In the genomic region with DNA sequence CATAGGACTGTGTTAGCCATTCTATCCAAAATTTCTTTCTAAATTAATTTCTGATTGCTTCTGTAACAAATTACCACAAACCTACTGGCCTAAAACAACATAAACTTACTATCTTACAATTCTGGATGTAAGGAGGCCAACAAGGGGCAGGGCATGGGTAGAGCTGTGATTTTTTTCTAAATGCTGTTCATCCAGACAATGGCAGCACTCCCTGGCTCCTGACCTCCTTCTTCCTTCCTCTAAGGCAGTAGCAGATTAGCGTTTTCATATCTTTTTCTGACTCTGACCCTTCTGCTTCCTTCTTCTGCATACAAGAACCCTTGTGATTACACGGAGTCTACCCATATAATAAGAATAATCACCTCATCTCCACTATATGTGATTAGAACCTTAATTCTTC, we compare ENCODE assay signal across 33 cellular contexts.
"Had no signal": no experiment of that assay in that cellular context is flagged by ENCODE, and none has a peak within 500 bp of the region (broad histone marks: within the 10 kb centered on the region; RNA-seq: fewer than 3 reads in every experiment).

No MANE protein-coding gene starts in this region.

- H3K36me3 ChIP-seq: adrenal gland, brain microvascular endothelial cell, breast epithelium had no signal

- H3K27ac ChIP-seq: adrenal gland, body of pancreas, brain microvascular endothelial cell, breast epithelium, VCaP had no signal

- FAIRE-seq: astrocyte had no signal

- H3K27me3 ChIP-seq: adrenal gland, body of pancreas, brain microvascular endothelial cell, breast epithelium had no signal

- ATAC-seq: activated CD8-positive, alpha-beta T cell treated with anti-CD3 and anti-CD28 coated beads for 36 hours; activated naive CD4-positive, alpha-beta T cell treated with anti-CD3 and anti-CD28 coated beads, Interleukin-2, amount 50 U/mL, for 72 hours; activated T-cell treated with anti-CD3 and anti-CD28 coated beads, Interleukin-2, amount 50 U/mL, for 4 hours; activated T-cell treated with anti-CD3 and anti-CD28 coated beads, Interleukin-2, amount 50 U/mL, for 72 hours; activated T-helper 17 cell treated with anti-CD3 and anti-CD28 coated beads, Interleukin-2, amount 50 U/mL, for 72 hours; body of pancreas had no signal

- H3K4me1 ChIP-seq: adrenal gland, body of pancreas, breast epithelium had no signal

- H3K4me3 ChIP-seq: adrenal gland, body of pancreas, breast epithelium had no signal

- H3K9me3 ChIP-seq: adrenal gland, body of pancreas, breast epithelium had no signal

- DNase-seq: activated B cell treated with CpG ODN at 0.5 μM for 24 hours; activated CD4-positive, alpha-beta memory T cell treated with anti-CD3 and anti-CD28 coated beads for 36 hours; activated CD4-positive, alpha-beta T cell treated with anti-CD3 and anti-CD28 coated beads for 4 hours; activated CD4-positive, alpha-beta T cell treated with anti-CD3 and anti-CD28 coated beads, Interleukin-2, amount 10 ng/mL, durations not matched to agents 24 days and 14 days; activated CD4-positive, alpha-beta T cell treated with anti-CD3 and anti-CD28 coated beads, Interleukin-2, amount 50 U/mL, for 1 hour; activated CD4-positive, alpha-beta T cell treated with anti-CD3 and anti-CD28 coated beads, Interleukin-2, amount 50 U/mL, for 4 hours; activated CD4-positive, CD25-positive, alpha-beta regulatory T cell treated with anti-CD3 and anti-CD28 coated beads, Interleukin-2, amount 50 U/mL, for 72 hours; activated CD8-positive, alpha-beta memory T cell treated with anti-CD3 and anti-CD28 coated beads, Interleukin-2, amount 50 U/mL, for 4 hours; activated CD8-positive, alpha-beta T cell treated with anti-CD3 and anti-CD28 coated beads for 36 hours; activated effector memory CD4-positive, alpha-beta T cell treated with anti-CD3 and anti-CD28 coated beads, Interleukin-2, amount 50 U/mL, for 16 hours; activated gamma-delta T cell treated with Interleukin-2 at 50 U/mL for 16 hours; activated naive CD4-positive, alpha-beta T cell; activated naive CD4-positive, alpha-beta T cell treated with anti-CD3 and anti-CD28 coated beads for 36 hours; activated naive CD4-positive, alpha-beta T cell treated with anti-CD3 and anti-CD28 coated beads, Interleukin-2, amount 50 U/mL, for 16 hours; activated naive CD8-positive, alpha-beta T cell treated with anti-CD3 and anti-CD28 coated beads for 36 hours; activated T-cell treated with anti-CD3 and anti-CD28 coated beads for 4 hours; activated T-cell treated with anti-CD3 and anti-CD28 coated beads, Interleukin-2, amount 50 U/mL, for 1 hour; activated T-cell treated with anti-CD3 and anti-CD28 coated beads, Interleukin-2, amount 50 U/mL, for 4 hours; activated T-cell treated with anti-CD3 and anti-CD28 coated beads, Interleukin-2, amount 50 U/mL, for 72 hours; adrenal gland; amniotic stem cell; aorta; body of pancreas; brain microvascular endothelial cell; central memory CD4-positive, alpha-beta T cell; T-helper 1 cell; T-helper 2 cell; T-helper 9 cell had no signal
